9 cellular contexts compared by ENCODE assay signal in genomic region chr3:159766563-159767185, GRCh38.
DNase-seq lines count a peak whose midpoint lies in the region; ATAC-seq and TF ChIP-seq lines count a peak whose summit lies in the region.
"Had no signal": no experiment of that assay in that cellular context is flagged by ENCODE, and none has a peak within 500 bp of the region (broad histone marks: within the 10 kb centered on the region; RNA-seq: fewer than 3 reads in every experiment).

No MANE protein-coding gene starts in this region.

- H3K4me1 ChIP-seq in colonic mucosa, result peaks cover 4% of the 10 kb centered on the region
- H3K4me1 ChIP-seq in osteoblast (ENCODE audit: insufficient read depth, low read length), result peaks cover 35% of the 10 kb centered on the region

- peak overlapping the region; percentile 83 for H3K4me2 ChIP-seq in osteoblast (ENCODE audit: insufficient read depth, low read length)

- H3K27ac ChIP-seq in colonic mucosa, result no peak overlapping the region
- peak overlapping the region; percentile 99 for H3K27ac ChIP-seq in osteoblast (ENCODE audit: low read depth, low read length)
- H3K27ac ChIP-seq: SK-N-MC had no signal

- no peak overlapping the region for H2AFZ ChIP-seq in osteoblast (ENCODE audit: low read length)

- H3K27me3 ChIP-seq in colonic mucosa (peaks cover 7% of the 10 kb centered on the region), osteoblast (ENCODE audit: insufficient read depth, low read length) (no peaks in the 10 kb centered on the region)

- ATAC-seq in GM18498 (IDR thresholded peaks at IDR 0.05; ENCODE audit: unreplicated experiment) (no peak), GM21423 (IDR thresholded peaks at IDR 0.05; ENCODE audit: unreplicated experiment) (no peak)

- TF ChIP-seq CTCF in colonic mucosa (IDR thresholded peaks at IDR 0.05), result peak; percentile 32
- peak; percentile 54 for TF ChIP-seq CTCF in osteoblast (IDR thresholded peaks at IDR 0.05; ENCODE audit: extremely low read depth, low read depth, low read length)

- peaks cover 59% of the 10 kb centered on the region for H3K79me2 ChIP-seq in osteoblast (ENCODE audit: insufficient read depth, low read length)

- DNase-seq in ELR (ENCODE audit: low read depth) (peak; percentile 72), NCI-H1417 treated with DMSO at 0.1 percent for 48 hours (lab: John Stamatoyannopoulos, UW) (peak; percentile 10), colonic mucosa (no peak), osteoblast (ENCODE audit: insufficient read length, low spot score, missing footprints) (peak; percentile 89), NCI-H1436 (lab: John Stamatoyannopoulos, UW) (no peak)
- no peak for DNase-seq in activated CD8-positive, alpha-beta memory T cell treated with anti-CD3 and anti-CD28 coated beads, Interleukin-2, amount 50 U/mL, for 4 hours

- H3K36me3 ChIP-seq in colonic mucosa (no peaks in the 10 kb centered on the region), osteoblast (ENCODE audit: insufficient read depth, low read length) (peaks cover 6% of the 10 kb centered on the region)

- intact Hi-C loops in colonic mucosa (cut with DNase I), result no loop called here

- peaks cover 12% of the 10 kb centered on the region for H4K20me1 ChIP-seq in osteoblast (ENCODE audit: insufficient read depth, low read length)

- H3K4me3 ChIP-seq in colonic mucosa, result no peak overlapping the region
- H3K4me3 ChIP-seq in osteoblast (ENCODE audit: insufficient read depth, low read length), result peak overlapping the region; percentile 92

- H3K9me3 ChIP-seq in colonic mucosa (no peaks in the 10 kb centered on the region), osteoblast (ENCODE audit: low read depth, low read length) (no peaks in the 10 kb centered on the region)

- H3K9ac ChIP-seq in colonic mucosa (ENCODE audit: low read depth in 2 of 2, low read length in 2 of 2), result no peak overlapping the region

Comparison
In these comparisons a context has a peak if more than half of its experiments do, and no peak if none do; other contexts are left out.
1. DNase-seq: peak in ELR (single experiment), NCI-H1417 treated with DMSO at 0.1 percent for 48 hours (single experiment) and osteoblast (single experiment); none in colonic mucosa (single experiment), NCI-H1436 (single experiment) and activated CD8-positive, alpha-beta memory T cell treated with anti-CD3 and anti-CD28 coated beads, Interleukin-2, amount 50 U/mL, for 4 hours (single experiment).